Comparison of ENCODE assay signal across 1 cellular context in genomic region chr9:131036529-131037335, GRCh38.
TF ChIP-seq lines count a peak whose summit lies in the region.

No MANE protein-coding gene starts in this region.

TF ChIP-seq in K562, 482 proteins besides CTCF, POLR2A, EP300 and RAD21:
- TF ChIP-seq ZBTB33 (CRISPR knock-in tag; IDR thresholded peaks at IDR 0.05): no peak
- no peak for TF ChIP-seq CBX5 (IDR thresholded peaks at IDR 0.05; ENCODE audit: borderline replicate concordance, low read depth)
- TF ChIP-seq KLF1 (tag; IDR thresholded peaks at IDR 0.05): no peak
- no peak for TF ChIP-seq ZNF644 (tag; IDR thresholded peaks at IDR 0.05; ENCODE audit: low read depth)
- no peak for TF ChIP-seq FOXJ2 (tag; IDR thresholded peaks at IDR 0.05)
- no peak for TF ChIP-seq KAT7 (CRISPR knock-in tag; IDR thresholded peaks at IDR 0.05; ENCODE audit: borderline replicate concordance)
- TF ChIP-seq GTF2B (IDR thresholded peaks at IDR 0.05; ENCODE audit: extremely low read depth, insufficient read length): no peak
- TF ChIP-seq NFIX (CRISPR knock-in tag; IDR thresholded peaks at IDR 0.05; ENCODE audit: low read depth): no peak
- TF ChIP-seq ZFP91 (CRISPR knock-in tag; IDR thresholded peaks at IDR 0.05): no peak
- no peak for TF ChIP-seq CBX3 (IDR thresholded peaks at IDR 0.05; ENCODE audit: borderline replicate concordance in 1 of 2, low read length in 2 of 2)
- no peak for TF ChIP-seq ZNF699 (CRISPR knock-in tag; IDR thresholded peaks at IDR 0.05; ENCODE audit: insufficient replicate concordance)
- no peak for TF ChIP-seq ZNF318 (IDR thresholded peaks at IDR 0.05; ENCODE audit: borderline replicate concordance in 1 of 2, low read depth in 1 of 2)
- no peak for TF ChIP-seq SIX5 (IDR thresholded peaks at IDR 0.05; ENCODE audit: borderline replicate concordance in 1 of 2, insufficient read depth in 1 of 2, low read depth in 1 of 2, low read length in 2 of 2)
- TF ChIP-seq POLR2AphosphoS2 (IDR thresholded peaks at IDR 0.05; ENCODE audit: low read length): no peak
- TF ChIP-seq GTF2E2 (tag; IDR thresholded peaks at IDR 0.05): no peak
- no peak for TF ChIP-seq XRCC5 (IDR thresholded peaks at IDR 0.05; ENCODE audit: low read depth, low read length)
TF ChIP-seq in K562: peak in this region for 0.
